ENCODE assay signal across 12 cellular contexts in the genomic region with DNA sequence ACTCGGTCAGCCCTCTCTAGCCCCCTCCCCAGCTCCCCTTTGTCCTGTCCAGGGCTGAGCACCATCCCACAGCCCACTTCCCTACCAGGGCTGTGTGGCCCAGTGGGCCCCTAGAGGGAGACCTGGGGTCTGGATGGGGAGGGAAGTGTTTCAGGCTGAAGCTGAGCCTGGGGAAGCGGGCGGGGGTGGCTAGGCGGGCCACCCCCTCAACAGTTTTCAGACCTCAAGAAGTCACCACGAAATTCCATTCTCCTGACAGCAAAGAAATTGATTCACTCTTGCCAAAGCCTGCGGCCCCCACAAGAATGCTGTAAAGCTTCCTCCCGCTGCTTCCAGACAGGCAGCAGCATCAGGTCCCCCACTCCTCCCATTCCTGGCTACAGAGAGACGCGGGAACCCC. TPM values are rescaled to one million over a fixed set of nuclear protein-coding genes. Genes with fewer than 3 reads are reported as not detected.
DNase-seq lines count a peak whose midpoint lies in the region; ATAC-seq, FAIRE-seq and TF ChIP-seq lines count a peak whose summit lies in the region.
"Had no signal": no experiment of that assay in that cellular context is flagged by ENCODE, and none has a peak within 500 bp of the region (broad histone marks: within the 10 kb centered on the region; RNA-seq: fewer than 3 reads in every experiment).

No MANE protein-coding gene starts in this region.

- peak in 1 of 2 donors; percentile 85 for DNase-seq in cardiac muscle cell (ENCODE audit: low read depth in 1 of 2, low spot score in 1 of 2)
- no peak for DNase-seq in Right ventricle myocardium superior
- no peak for DNase-seq in WERI-Rb-1
- DNase-seq in iris pigment epithelial cell (ENCODE audit: low read depth): peak; percentile 95
- DNase-seq in prostate gland (ENCODE audit: low spot score): no peak
- no peak for DNase-seq in activated effector memory CD4-positive, alpha-beta T cell treated with anti-CD3 and anti-CD28 coated beads, Interleukin-2, amount 50 U/mL, for 16 hours
- DNase-seq in small intestine: no peak
- DNase-seq: NCI-H345, testis had no signal

- H3K4me1 ChIP-seq in cardiac muscle cell (ENCODE audit: low read depth) (no peaks in the 10 kb centered on the region), prostate gland (replicated peaks) (peaks cover 6% of the 10 kb centered on the region), small intestine (ENCODE audit: control insufficient read depth in 2 of 2, insufficient read depth in 1 of 2, low read depth in 1 of 2, low read length in 1 of 2) (peaks cover 0 to 2% of the 10 kb centered on the region in 2 donors)

- FAIRE-seq in small intestine (lab: Jason Lieb, UNC): no peak
- FAIRE-seq: GM12891 had no signal

- TF ChIP-seq CTCF in cardiac muscle cell (IDR thresholded peaks at IDR 0.05; ENCODE audit: low read depth, low read length) (peak; percentile 7), WERI-Rb-1 (IDR thresholded peaks at IDR 0.05; ENCODE audit: low read depth, low read length) (no peak), prostate gland (IDR thresholded peaks at IDR 0.05) (no peak)

- H3K36me3 ChIP-seq in cardiac muscle cell (no peaks in the 10 kb centered on the region), WERI-Rb-1 (peaks cover 7% of the 10 kb centered on the region), prostate gland (no peaks in the 10 kb centered on the region), small intestine (ENCODE audit: control insufficient read depth in 2 of 2, insufficient read depth in 2 of 2, low read length in 2 of 2) (no peaks in the 10 kb centered on the region)
- H3K36me3 ChIP-seq: left lung had no signal

- no peak for TF ChIP-seq POLR2A in prostate gland (IDR thresholded peaks at IDR 0.05)

- ATAC-seq in Right ventricle myocardium superior (ENCODE audit: poor library complexity): no peak
- no peak for ATAC-seq in HG03442 (IDR thresholded peaks at IDR 0.05; ENCODE audit: unreplicated experiment)
- ATAC-seq: left lung had no signal

- H3K27me3 ChIP-seq in cardiac muscle cell: peaks cover 31% of the 10 kb centered on the region
- H3K27me3 ChIP-seq in WERI-Rb-1 (ENCODE audit: insufficient read depth, low read depth, severe bottlenecking): no peaks in the 10 kb centered on the region
- no peaks in the 10 kb centered on the region for H3K27me3 ChIP-seq in prostate gland (replicated peaks; ENCODE audit: insufficient read depth)
- H3K27me3 ChIP-seq in small intestine (ENCODE audit: control insufficient read depth in 2 of 2, insufficient read depth in 2 of 2, low read length in 2 of 2): no peaks in the 10 kb centered on the region
- H3K27me3 ChIP-seq: testis had no signal

- H3K9me3 ChIP-seq in cardiac muscle cell (ENCODE audit: low read depth): no peaks in the 10 kb centered on the region
- H3K9me3 ChIP-seq in WERI-Rb-1 (ENCODE audit: severe bottlenecking): no peaks in the 10 kb centered on the region
- H3K9me3 ChIP-seq in prostate gland: no peaks in the 10 kb centered on the region
- no peaks in the 10 kb centered on the region for H3K9me3 ChIP-seq in small intestine (ENCODE audit: control insufficient read depth, low read depth)
- H3K9me3 ChIP-seq: left lung, testis had no signal

- H3K4me3 ChIP-seq in cardiac muscle cell (no peak overlapping the region), WERI-Rb-1 (ENCODE audit: low read depth, low read length) (no peak overlapping the region), prostate gland (no peak overlapping the region), small intestine (ENCODE audit: low read depth in 1 of 2, low read length in 2 of 2) (no peak overlapping the region)
- H3K4me3 ChIP-seq: left lung, testis had no signal

- H3K27ac ChIP-seq in cardiac muscle cell (no peak overlapping the region), WERI-Rb-1 (peak overlapping the region; percentile 66), prostate gland (no peak overlapping the region), small intestine (ENCODE audit: low read depth in 1 of 2, low read length in 1 of 2) (no peak overlapping the region)
- H3K27ac ChIP-seq: left lung, testis had no signal

- intact Hi-C loops in Right ventricle myocardium superior (cut with DNase I): no loop called here
- intact Hi-C loops in prostate gland (cut with DNase I): no loop called here

- WGBS in prostate gland: 69% methylated on average over 9 of the region's 9 CpGs
- WGBS in small intestine, 3 donors: 72 to 85% (median 73%) methylated on average over 9 of the region's 9 CpGs

RNA-seq across cellular contexts. Expression of gene LFNG, which starts 2.6 kb away (rescaled TPM):
- total RNA-seq in cardiac muscle cell (1.3 and 1.6 TPM in 2 replicates), Right ventricle myocardium superior (4.6 TPM), prostate gland (10 to 100 TPM; 45.6 to 51.7 TPM)
- polyA plus RNA-seq in cardiac muscle cell (0.45 TPM in 1 of 2 replicates, not detected in the other), small intestine (10 to 100 TPM; 10.5 to 39.3 (median 15.4) TPM)

RNA-seq across cellular contexts. Expression of gene BRAT1, which starts 38.3 kb away (rescaled TPM):
- total RNA-seq in cardiac muscle cell (79.9 and 109 TPM in 2 replicates), Right ventricle myocardium superior (14.7 TPM), prostate gland (100 to 1,000 TPM in 1 of 2 donors, 10 to 100 TPM in 1; 83.9 to 113 TPM)
- polyA plus RNA-seq in cardiac muscle cell (80.5 and 106 TPM in 2 replicates), small intestine (10 to 100 TPM; 25.6 to 40.3 (median 30.8) TPM)

RNA-seq across cellular contexts. Expression of gene GRIFIN, which starts 40.8 kb away (rescaled TPM):
- total RNA-seq in cardiac muscle cell (not detected in 2 replicates), Right ventricle myocardium superior (not detected), prostate gland (not detected)
- polyA plus RNA-seq in cardiac muscle cell (not detected in 2 replicates), small intestine (not detected)
- total RNA-seq: left lung, testis had no signal

RNA-seq across cellular contexts. Expression of gene IQCE, which starts 41.8 kb away (rescaled TPM):
- total RNA-seq in cardiac muscle cell (23.4 and 41.4 TPM in 2 replicates), Right ventricle myocardium superior (9.9 TPM), prostate gland (10 to 100 TPM; 20.2 to 41.9 TPM)
- polyA plus RNA-seq in cardiac muscle cell (13.8 and 18.0 TPM in 2 replicates), small intestine (10 to 100 TPM; 11.1 to 20.8 (median 19.9) TPM)
